ENCODE assay signal across 13 cellular contexts in the genomic region with DNA sequence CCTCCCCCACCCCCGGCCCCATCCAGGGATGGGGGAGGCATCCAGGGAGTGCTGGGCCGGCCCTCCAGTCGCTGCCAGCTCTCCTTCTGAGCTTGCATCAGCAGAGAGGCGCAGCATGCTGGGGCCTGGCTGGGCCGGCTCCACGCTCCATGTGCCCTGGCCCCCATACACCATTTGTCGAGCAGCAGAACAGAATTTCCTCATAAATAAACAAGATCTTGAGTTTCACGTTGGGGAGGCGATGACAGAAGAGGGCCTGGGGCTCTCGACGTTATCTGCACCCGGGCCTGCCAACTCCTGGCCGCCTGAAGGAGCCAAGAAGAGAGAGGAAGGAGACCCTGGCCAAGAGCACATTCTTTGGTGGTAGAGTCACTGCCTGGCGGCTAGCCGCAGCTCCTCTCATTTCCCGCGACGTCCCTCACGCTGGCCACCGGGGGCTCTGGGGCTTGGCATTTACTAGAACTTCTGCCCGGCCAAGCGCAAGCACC.
DNase-seq lines count a peak whose midpoint lies in the region; ATAC-seq and TF ChIP-seq lines count a peak whose summit lies in the region.
"Had no signal": no experiment of that assay in that cellular context is flagged by ENCODE, and none has a peak within 500 bp of the region (broad histone marks: within the 10 kb centered on the region; RNA-seq: fewer than 3 reads in every experiment).

No MANE protein-coding gene starts in this region.

- no peak overlapping the region for H3K4ac ChIP-seq in trophoblast cell (ENCODE audit: low read depth, low read length)

- H2AK5ac ChIP-seq in trophoblast cell (ENCODE audit: low read length): no peak overlapping the region

- H3K36me3 ChIP-seq in cardiac muscle cell: no peaks in the 10 kb centered on the region
- no peaks in the 10 kb centered on the region for H3K36me3 ChIP-seq in trophoblast cell (ENCODE audit: control insufficient read depth in 1 of 2, insufficient read depth in 2 of 2, low read length in 2 of 2)

- H3K4me1 ChIP-seq in cardiac muscle cell (ENCODE audit: low read depth): peaks cover 4% of the 10 kb centered on the region
- peaks cover 3 to 6% of the 10 kb centered on the region in 2 experiments for H3K4me1 ChIP-seq in trophoblast cell (ENCODE audit: control insufficient read depth in 1 of 2, insufficient read depth in 2 of 2, low read length in 2 of 2)

- no peak overlapping the region for H3K27ac Mint-ChIP-seq in WTC11
- no peak overlapping the region for H3K27ac Mint-ChIP-seq in activated naive CD8-positive, alpha-beta T cell treated with anti-CD3 and anti-CD28 coated beads, Interleukin-2, amount 50 U/mL, for 24 hours
- H3K27ac Mint-ChIP-seq: CD4-positive, alpha-beta memory T cell; T-helper 2 cell treated with Interferon-gamma antibody and Interleukin-4, amounts not matched to agents 5 μg/mL and 100 μg/mL, for 36 hours had no signal

- WGBS in trophoblast cell (ENCODE audit: extremely low coverage, insufficient coverage, insufficient read length): no CpG with 5 or more reads among the region's 22 CpGs

- no peak overlapping the region for H3K18ac ChIP-seq in trophoblast cell (ENCODE audit: low read length)

- no peak overlapping the region for H2BK5ac ChIP-seq in trophoblast cell (ENCODE audit: low read depth, low read length, poor library complexity)

- no peak overlapping the region for H2BK12ac ChIP-seq in trophoblast cell (ENCODE audit: low read length)

- TF ChIP-seq CTCF in WTC11 (IDR thresholded peaks at IDR 0.05) (no peak), cardiac muscle cell (IDR thresholded peaks at IDR 0.05; ENCODE audit: low read depth, low read length) (peak; percentile 19)

- no peaks in the 10 kb centered on the region; the same call in 1 of the 2 replicates for H3K27me3 Mint-ChIP-seq in WTC11 (ENCODE audit: low read depth)
- H3K27me3 Mint-ChIP-seq in activated naive CD8-positive, alpha-beta T cell treated with anti-CD3 and anti-CD28 coated beads, Interleukin-2, amount 50 U/mL, for 24 hours: peaks cover 6% of the 10 kb centered on the region

- no peaks in the 10 kb centered on the region for H3K36me3 Mint-ChIP-seq in WTC11
- H3K36me3 Mint-ChIP-seq in activated naive CD8-positive, alpha-beta T cell treated with anti-CD3 and anti-CD28 coated beads, Interleukin-2, amount 50 U/mL, for 24 hours (ENCODE audit: low read depth): no peaks in the 10 kb centered on the region
- H3K36me3 Mint-ChIP-seq: CD4-positive, alpha-beta memory T cell had no signal

- H3K4me2 ChIP-seq in trophoblast cell (ENCODE audit: low read length): no peak overlapping the region

- no peak overlapping the region for H4K8ac ChIP-seq in trophoblast cell (ENCODE audit: low read depth, low read length)

- CTCF ChIA-PET in WTC11 (lab: Charles Lee): interaction anchor here (0.6 to 1.9 kb wide), 13 partner anchors 10 to 463 kb away, joined by 3 to 11 read pairs (median 4); partner anchors contain the start of gene FGF18

- no peak overlapping the region for H3K9ac ChIP-seq in trophoblast cell (ENCODE audit: low read length)

- DNase-seq in ELR (ENCODE audit: low read depth) (peak; percentile 90), WTC11 (ENCODE audit: low spot score) (peak; percentile 57), cardiac muscle cell (ENCODE audit: low read depth in 1 of 2, low spot score in 1 of 2) (peak; percentile 29 to 97), trophoblast cell (peak; percentile 71 to 74), NCI-H1930 (lab: John Stamatoyannopoulos, UW) (no peak)
- DNase-seq in activated CD4-positive, CD25-positive, alpha-beta regulatory T cell (lab: John Stamatoyannopoulos, UW): no peak
- DNase-seq in activated naive CD8-positive, alpha-beta T cell treated with anti-CD3 and anti-CD28 coated beads, Interleukin-2, amount 50 U/mL, for 24 hours: no peak
- DNase-seq: activated effector memory CD4-positive, alpha-beta T cell treated with anti-CD3 and anti-CD28 coated beads, Interleukin-2, amount 50 U/mL, for 16 hours; CD4-positive, alpha-beta memory T cell; foreskin melanocyte; NCI-H526 had no signal

- H3K27me3 ChIP-seq in cardiac muscle cell (no peaks in the 10 kb centered on the region), trophoblast cell (ENCODE audit: insufficient read depth, low read length) (no peaks in the 10 kb centered on the region)

- H4K12ac ChIP-seq in trophoblast cell (ENCODE audit: low read depth, low read length): no peak overlapping the region

- H3K23ac ChIP-seq in trophoblast cell (ENCODE audit: low read length): no peak overlapping the region

- H2AFZ ChIP-seq in trophoblast cell (ENCODE audit: insufficient read depth, low read length, poor library complexity): no peak overlapping the region

- H4K91ac ChIP-seq in trophoblast cell (ENCODE audit: low read depth, low read length): no peak overlapping the region

- POLR2A ChIA-PET in WTC11 (lab: Charles Lee): interaction anchor here (1.0 kb wide), 1 partner anchor 9 kb away, joined by 3 read pairs; no protein-coding TSS in a partner anchor

- ATAC-seq in WTC11 (peak; percentile 85), GM21529 (IDR thresholded peaks at IDR 0.05; ENCODE audit: unreplicated experiment) (no peak)
- ATAC-seq in activated naive CD8-positive, alpha-beta T cell treated with anti-CD3 and anti-CD28 coated beads, Interleukin-2, amount 50 U/mL, for 24 hours: no peak

- no peak overlapping the region for H3K4me3 Mint-ChIP-seq in WTC11
- H3K4me3 Mint-ChIP-seq in activated naive CD8-positive, alpha-beta T cell treated with anti-CD3 and anti-CD28 coated beads, Interleukin-2, amount 50 U/mL, for 24 hours: no peak overlapping the region
- H3K4me3 Mint-ChIP-seq: CD4-positive, alpha-beta memory T cell; T-helper 2 cell treated with Interferon-gamma antibody and Interleukin-4, amounts not matched to agents 5 μg/mL and 100 μg/mL, for 36 hours had no signal

- H3K4me1 Mint-ChIP-seq in WTC11: peaks cover 3% of the 10 kb centered on the region; the same call in 1 of the 2 replicates
- peaks cover 24% of the 10 kb centered on the region for H3K4me1 Mint-ChIP-seq in activated naive CD8-positive, alpha-beta T cell treated with anti-CD3 and anti-CD28 coated beads, Interleukin-2, amount 50 U/mL, for 24 hours

- H3K79me1 ChIP-seq in trophoblast cell (ENCODE audit: low read length): no peaks in the 10 kb centered on the region

- H3K79me2 ChIP-seq in trophoblast cell (ENCODE audit: control insufficient read depth, insufficient read depth, low read length, poor library complexity): no peaks in the 10 kb centered on the region

- H3K4me3 ChIP-seq in cardiac muscle cell: no peak overlapping the region
- no peak overlapping the region for H3K4me3 ChIP-seq in trophoblast cell (ENCODE audit: low read depth, low read length)

- H3K14ac ChIP-seq in trophoblast cell (ENCODE audit: low read length): no peak overlapping the region

- H3K9me3 Mint-ChIP-seq in WTC11: peaks cover 10% of the 10 kb centered on the region
- H3K9me3 Mint-ChIP-seq in activated naive CD8-positive, alpha-beta T cell treated with anti-CD3 and anti-CD28 coated beads, Interleukin-2, amount 50 U/mL, for 24 hours: no peaks in the 10 kb centered on the region
- H3K9me3 Mint-ChIP-seq: T-helper 2 cell treated with Interferon-gamma antibody and Interleukin-4, amounts not matched to agents 5 μg/mL and 100 μg/mL, for 36 hours had no signal

- H3K27ac ChIP-seq in cardiac muscle cell: peak overlapping the region; percentile 9
- H3K27ac ChIP-seq in trophoblast cell (ENCODE audit: low read depth, low read length): no peak overlapping the region

- no peaks in the 10 kb centered on the region for H3K9me3 ChIP-seq in cardiac muscle cell (ENCODE audit: low read depth)
- peaks cover 1% of the 10 kb centered on the region for H3K9me3 ChIP-seq in trophoblast cell (ENCODE audit: insufficient read depth, low read depth, low read length)

- no peak overlapping the region for H2BK120ac ChIP-seq in trophoblast cell (ENCODE audit: insufficient read depth, low read length, poor library complexity)

TF ChIP-seq in WTC11, 78 proteins besides CTCF, POLR2A, EP300 and RAD21 (continues in another document):
- TF ChIP-seq, protein P1, sequence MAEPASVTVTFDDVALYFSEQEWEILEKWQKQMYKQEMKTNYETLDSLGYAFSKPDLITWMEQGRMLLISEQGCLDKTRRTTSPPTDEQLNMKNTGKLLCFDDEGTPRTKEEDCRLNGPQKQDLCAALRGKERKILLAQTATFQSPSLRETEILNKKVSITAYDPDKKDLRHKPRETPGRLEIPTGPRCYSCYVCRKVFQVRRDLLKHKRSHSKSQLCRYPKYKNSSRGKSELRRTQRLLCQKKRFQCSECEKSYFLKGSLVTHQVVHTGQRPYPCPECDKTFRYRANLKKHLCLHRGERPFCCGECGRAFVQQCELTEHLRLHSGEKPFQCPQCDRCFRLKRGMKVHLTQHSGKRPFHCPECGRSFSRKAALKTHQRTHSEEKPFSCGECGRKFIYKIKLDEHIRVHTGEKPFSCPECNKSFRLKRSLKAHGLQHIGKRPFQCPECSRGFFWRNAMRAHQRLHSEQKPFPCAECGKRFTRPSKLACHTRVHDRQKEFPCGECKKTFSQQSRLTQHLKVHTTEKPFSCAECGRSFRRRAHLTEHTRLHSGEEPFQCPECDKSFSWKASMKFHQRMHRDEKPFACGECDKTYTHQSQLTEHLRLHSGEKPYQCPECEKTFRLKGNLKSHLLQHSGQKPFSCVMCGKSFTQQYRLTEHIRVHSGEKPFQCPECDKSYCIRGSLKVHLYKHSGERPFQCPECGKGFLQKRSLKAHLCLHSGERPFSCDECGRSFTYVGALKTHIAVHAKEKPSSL (CRISPR knock-in tag; conservative IDR thresholded peaks at IDR 0.05): no peak
- TF ChIP-seq CBFB (CRISPR knock-in tag; IDR thresholded peaks at IDR 0.05; ENCODE audit: low read depth): no peak

Comparison
In these comparisons a context has a peak if more than half of its experiments do, and no peak if none do; other contexts are left out.
1. DNase-seq: peak in ELR (single experiment), WTC11 (single experiment), cardiac muscle cell (2 of 2) and trophoblast cell (2 of 2); none in activated CD4-positive, CD25-positive, alpha-beta regulatory T cell (0 of 4), activated naive CD8-positive, alpha-beta T cell treated with anti-CD3 and anti-CD28 coated beads, Interleukin-2, amount 50 U/mL, for 24 hours (single experiment) and NCI-H1930 (0 of 2).